Comparison of ENCODE assay signal across 8 cellular contexts in the genomic region with DNA sequence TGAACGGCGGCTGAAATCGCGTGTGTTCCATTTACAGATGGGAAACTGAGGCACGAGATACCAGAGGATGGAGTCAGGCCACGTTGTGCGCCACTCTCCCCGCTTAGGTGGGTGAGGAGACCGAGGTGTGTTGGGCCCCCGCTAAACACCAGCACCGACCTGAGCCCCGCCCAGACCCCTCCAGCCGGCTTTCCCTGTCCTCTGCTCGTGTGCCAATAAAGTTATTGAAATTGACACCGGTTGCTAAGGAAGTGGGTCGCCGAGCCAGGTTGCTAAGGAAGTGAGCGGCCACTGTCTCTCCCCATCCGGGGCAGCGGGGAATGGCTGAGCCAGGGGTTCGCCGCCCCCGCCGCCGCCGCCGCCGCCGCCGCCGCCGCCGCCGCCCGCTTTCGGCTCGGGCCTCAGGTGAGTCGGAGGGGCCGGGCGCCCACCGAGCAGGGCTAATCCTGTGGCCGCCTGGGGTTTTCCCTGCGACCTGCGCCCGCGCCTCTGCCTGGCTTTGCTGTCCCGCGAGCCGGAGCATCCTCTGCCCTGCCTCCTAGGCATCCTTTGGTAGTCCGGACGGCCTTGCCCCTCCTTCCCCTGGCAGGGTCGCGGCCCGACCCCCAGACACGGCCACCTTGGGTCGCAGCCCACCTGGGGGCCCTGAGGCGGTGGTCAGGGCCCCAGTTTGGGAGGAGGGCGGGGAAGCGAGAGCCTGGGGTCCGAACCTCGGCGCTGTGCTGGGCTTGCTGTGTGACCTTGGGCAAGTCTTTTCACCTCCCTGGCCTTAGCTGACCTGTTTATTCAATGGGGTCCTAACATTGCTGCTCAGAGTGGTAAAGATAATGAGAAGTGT. TPM values are rescaled to one million over a fixed set of nuclear protein-coding genes. Genes with fewer than 3 reads are reported as not detected.
A peak's percentile ranks its signal among the peaks of the same experiment; 100 is the strongest.
DNase-seq lines count a peak whose midpoint lies in the region; ATAC-seq lines count a peak whose summit lies in the region.

Gene KIF3B, plus strand, starts transcription at position 291 of the 838 bp plus-strand sequence. CDS start 32,127 bp downstream, outside the sequence.

- ATAC-seq in CD4-positive, CD25-positive, alpha-beta regulatory T cell (ENCODE audit: low read depth in 2 of 2) = peak; percentile 89 to 92
- ATAC-seq in GM19463 (IDR thresholded peaks at IDR 0.05; ENCODE audit: unreplicated experiment) = peak; percentile 77

- H3K4me3 Mint-ChIP-seq in CD4-positive, CD25-positive, alpha-beta regulatory T cell = peak within 1 kb of the TSS; percentile 88 to 94 (median 92)

- no peaks in the 10 kb centered on the region for H3K9me3 Mint-ChIP-seq in CD4-positive, CD25-positive, alpha-beta regulatory T cell

- no peaks in the 10 kb centered on the region for H3K27me3 Mint-ChIP-seq in CD4-positive, CD25-positive, alpha-beta regulatory T cell

- peaks cover 28 to 54% (median 30%) of the 10 kb centered on the region in 4 donors for H3K4me1 Mint-ChIP-seq in CD4-positive, CD25-positive, alpha-beta regulatory T cell

- no peaks in the 10 kb centered on the region for H3K9me3 ChIP-seq in CD4-positive, CD25-positive, alpha-beta regulatory T cell (ENCODE audit: control insufficient read depth in 2 of 2, low read length in 2 of 2)
- no peaks in the 10 kb centered on the region for H3K9me3 ChIP-seq in effector memory CD4-positive, alpha-beta T cell (ENCODE audit: control insufficient read depth, low read length)

- DNase-seq in CD4-positive, CD25-positive, alpha-beta regulatory T cell = peak; percentile 83 to 92 (median 88)
- DNase-seq in HT-29 (ENCODE audit: low spot score) (peak; percentile 91), NOMO-1 (lab: John Stamatoyannopoulos, UW; ENCODE audit: unreplicated experiment in 2 of 2) (peak; percentile 79 to 84), lung microvascular endothelial cell (ENCODE audit: low read depth in 2 of 2) (peak; percentile 88 to 94)
- DNase-seq in effector memory CD4-positive, alpha-beta T cell = peak; percentile 76 to 86 (median 82)
- DNase-seq in stimulated activated CD4-positive, alpha-beta T cell treated with anti-CD3 and anti-CD28 coated beads, TNF-alpha, amount 100 ng/mL, for 24 hours (ENCODE audit: low read depth in 3 of 3) = peak; percentile 73 to 88 (median 88)

- CTCF ChIA-PET in activated CD8-positive, alpha-beta memory T cell treated with anti-CD3 and anti-CD28 coated beads for 36 hours (lab: Charles Lee) = interaction anchor here (0.5 kb wide), 1 partner anchor 11 kb away, joined by 5 read pairs; no protein-coding TSS in a partner anchor

- POLR2A ChIA-PET in activated CD8-positive, alpha-beta memory T cell treated with anti-CD3 and anti-CD28 coated beads for 36 hours (lab: Charles Lee) = interaction anchor here (0.6 to 1.5 kb wide), 4 partner anchors 21 to 59 kb away, joined by 3 to 10 read pairs (median 6); no protein-coding TSS in a partner anchor

- H3K36me3 Mint-ChIP-seq in CD4-positive, CD25-positive, alpha-beta regulatory T cell = peaks cover 6% of the 10 kb centered on the region

- peak within 1 kb of the TSS; percentile 87 for H3K27ac ChIP-seq in CD4-positive, CD25-positive, alpha-beta regulatory T cell (ENCODE audit: insufficient read depth, low read length, poor library complexity, severe bottlenecking)
- H3K27ac ChIP-seq in effector memory CD4-positive, alpha-beta T cell (ENCODE audit: insufficient read depth, low read length, poor library complexity, severe bottlenecking) = peak within 1 kb of the TSS; percentile 86

- H3K4me3 ChIP-seq in CD4-positive, CD25-positive, alpha-beta regulatory T cell (ENCODE audit: low read depth, low read length) = peak within 1 kb of the TSS; percentile 92
- H3K4me3 ChIP-seq in effector memory CD4-positive, alpha-beta T cell (ENCODE audit: insufficient read depth, low read depth, low read length, poor library complexity, severe bottlenecking) = peak within 1 kb of the TSS; percentile 85

- peaks cover 23% of the 10 kb centered on the region for H3K4me1 ChIP-seq in CD4-positive, CD25-positive, alpha-beta regulatory T cell (ENCODE audit: control insufficient read depth, insufficient read depth, low read length, poor library complexity, severe bottlenecking)
- no peaks in the 10 kb centered on the region for H3K4me1 ChIP-seq in effector memory CD4-positive, alpha-beta T cell (ENCODE audit: control insufficient read depth, insufficient read depth, low read length, poor library complexity, severe bottlenecking)

- peak within 1 kb of the TSS; percentile 81 to 97 (median 94) for H3K27ac Mint-ChIP-seq in CD4-positive, CD25-positive, alpha-beta regulatory T cell

- no peaks in the 10 kb centered on the region for H3K27me3 ChIP-seq in CD4-positive, CD25-positive, alpha-beta regulatory T cell (ENCODE audit: control insufficient read depth, insufficient read depth, low read length)
- H3K27me3 ChIP-seq in effector memory CD4-positive, alpha-beta T cell (replicated peaks; ENCODE audit: control insufficient read depth, insufficient read depth, low read length, poor library complexity, severe bottlenecking) = no peaks in the 10 kb centered on the region

- H3K36me3 ChIP-seq in CD4-positive, CD25-positive, alpha-beta regulatory T cell (ENCODE audit: control insufficient read depth, insufficient read depth, low read length) = peaks cover 2% of the 10 kb centered on the region
- no peaks in the 10 kb centered on the region for H3K36me3 ChIP-seq in effector memory CD4-positive, alpha-beta T cell (ENCODE audit: control insufficient read depth, insufficient read depth, low read length)

RNA-seq across cellular contexts. Expression of gene KIF3B, which starts in this region (rescaled TPM):
- total RNA-seq in CD4-positive, CD25-positive, alpha-beta regulatory T cell = 19.6 TPM
- polyA plus RNA-seq in CD4-positive, CD25-positive, alpha-beta regulatory T cell = 1 to 10 TPM; 1.8 to 3.1 (median 2.3) TPM
- 22.7 and 24.8 TPM in 2 replicates for total RNA-seq in HT-29 (2014; rRNA removed; shearing (Covaris generic))
- total RNA-seq in activated CD8-positive, alpha-beta memory T cell treated with anti-CD3 and anti-CD28 coated beads for 36 hours = 10 to 100 TPM; 46.0 to 46.4 TPM
- 20.7 and 22.6 TPM in 2 replicates for total RNA-seq in lung microvascular endothelial cell

Comparison
In these comparisons a context has a peak if more than half of its experiments do, and no peak if none do; other contexts are left out.
1. Peak in every context shown above with its lines: DNase-seq, ATAC-seq, H3K4me3 ChIP-seq and H3K27ac ChIP-seq.